ENCODE assay signal across 16 cellular contexts in genomic region chr12:47102845-47103666, GRCh38. TPM values are rescaled to one million over a fixed set of nuclear protein-coding genes. Genes with fewer than 3 reads are reported as not detected.
A peak's percentile ranks its signal among the peaks of the same experiment; 100 is the strongest.
DNase-seq lines count a peak whose midpoint lies in the region; ATAC-seq and TF ChIP-seq lines count a peak whose summit lies in the region.
"Had no signal": no experiment of that assay in that cellular context is flagged by ENCODE, and none has a peak within 500 bp of the region (broad histone marks: within the 10 kb centered on the region; RNA-seq: fewer than 3 reads in every experiment).

No MANE protein-coding gene starts in this region.

- no peaks in the 10 kb centered on the region for H3K9me3 ChIP-seq in effector memory CD4-positive, alpha-beta T cell (ENCODE audit: control insufficient read depth, low read length)

- peaks cover 9% of the 10 kb centered on the region for H3K36me3 ChIP-seq in effector memory CD4-positive, alpha-beta T cell (ENCODE audit: control insufficient read depth, insufficient read depth, low read length)

- no peak for TF ChIP-seq CTCF in AG10803 (conservative IDR thresholded peaks at IDR 0.05; ENCODE audit: low read length)
- no peak for TF ChIP-seq CTCF in fibroblast of mammary gland (conservative IDR thresholded peaks at IDR 0.05; ENCODE audit: control insufficient read depth, insufficient read depth, low read depth, low read length)

- no peak overlapping the region for H3K27ac ChIP-seq in effector memory CD4-positive, alpha-beta T cell (ENCODE audit: insufficient read depth, low read length, poor library complexity, severe bottlenecking)

- H3K27me3 ChIP-seq in effector memory CD4-positive, alpha-beta T cell (replicated peaks; ENCODE audit: control insufficient read depth, insufficient read depth, low read length, poor library complexity, severe bottlenecking) = no peaks in the 10 kb centered on the region

- ATAC-seq in GM18907 (IDR thresholded peaks at IDR 0.05; ENCODE audit: unreplicated experiment) = no peak
- ATAC-seq: activated T-helper 17 cell treated with anti-CD3 and anti-CD28 coated beads, Interleukin-2, amount 50 U/mL, for 72 hours; esophagus mucosa; T-cell had no signal

- intact Hi-C loops in posterior vena cava (cut with DNase I) = no loop called here

- H3K4me1 ChIP-seq in effector memory CD4-positive, alpha-beta T cell (ENCODE audit: control insufficient read depth, insufficient read depth, low read length, poor library complexity, severe bottlenecking) = no peaks in the 10 kb centered on the region

- DNase-seq in AG10803 (ENCODE audit: low read depth) = peak; percentile 100
- peak; percentile 77 for DNase-seq in NCI-H226
- peak; percentile 88 for DNase-seq in fibroblast of mammary gland (ENCODE audit: low read depth)
- DNase-seq in posterior vena cava (ENCODE audit: low spot score) = peak; percentile 88
- no peak for DNase-seq in NCI-H510A (lab: John Stamatoyannopoulos, UW)
- no peak for DNase-seq in D341Med (ENCODE audit: low spot score)
- no peak for DNase-seq in effector memory CD4-positive, alpha-beta T cell
- DNase-seq: CD4-positive, alpha-beta memory T cell; central memory CD4-positive, alpha-beta T cell; nephron progenitor cell; stimulated activated CD4-positive, alpha-beta T cell treated with anti-CD3 and anti-CD28 coated beads, Interleukin-15, amount 100 ng/mL, for 24 hours; T-cell had no signal

- H3K4me3 ChIP-seq in AG10803 (ENCODE audit: low read length) = no peak overlapping the region
- no peak overlapping the region for H3K4me3 ChIP-seq in fibroblast of mammary gland (ENCODE audit: control insufficient read depth, low read depth, low read length)
- no peak overlapping the region for H3K4me3 ChIP-seq in effector memory CD4-positive, alpha-beta T cell (ENCODE audit: insufficient read depth, low read depth, low read length, poor library complexity, severe bottlenecking)

RNA-seq across cellular contexts. Expression of gene AMIGO2, which starts 23.3 kb away (rescaled TPM):
- 10 to 100 TPM; 19.7 to 38.1 TPM for total RNA-seq in posterior vena cava
- total RNA-seq: OCI-LY7 had no signal

RNA-seq across cellular contexts. Expression of gene PCED1B, which starts 23.6 kb away (rescaled TPM):
- total RNA-seq in posterior vena cava = 1 to 10 TPM; 5.7 to 7.2 TPM

Comparison
In these comparisons a context has a peak if more than half of its experiments do, and no peak if none do; other contexts are left out.
1. DNase-seq: peak in AG10803 (single experiment), NCI-H226 (single experiment), fibroblast of mammary gland (single experiment) and posterior vena cava (single experiment); none in NCI-H510A (single experiment), D341Med (single experiment) and effector memory CD4-positive, alpha-beta T cell (0 of 3).